In the genomic region with DNA sequence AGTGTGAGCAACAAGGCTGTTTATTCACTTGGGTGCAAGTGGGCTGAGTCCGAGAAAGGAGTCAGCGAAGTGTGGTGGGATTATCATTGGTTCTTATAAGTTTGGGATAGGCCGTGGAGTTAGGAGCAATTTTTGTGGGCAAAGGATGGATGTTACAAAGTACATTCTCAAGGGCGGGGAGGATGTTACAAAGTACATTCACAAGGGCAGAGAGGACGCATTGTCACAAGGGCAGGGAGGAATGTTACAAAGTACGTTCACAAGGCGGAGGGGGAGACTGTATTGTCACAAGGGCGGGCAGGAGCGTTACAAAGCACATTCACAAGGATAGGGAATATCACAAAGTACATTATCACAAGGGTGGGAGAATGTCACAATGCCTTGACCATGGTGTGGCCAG, we compare ENCODE assay signal across 19 cellular contexts. TPM values are rescaled to one million over a fixed set of nuclear protein-coding genes. Genes with fewer than 3 reads are reported as not detected.
A peak's percentile ranks its signal among the peaks of the same experiment; 100 is the strongest.
DNase-seq lines count a peak whose midpoint lies in the region; ATAC-seq, FAIRE-seq and TF ChIP-seq lines count a peak whose summit lies in the region.
"Had no signal": no experiment of that assay in that cellular context is flagged by ENCODE, and none has a peak within 500 bp of the region (broad histone marks: within the 10 kb centered on the region; RNA-seq: fewer than 3 reads in every experiment).

No MANE protein-coding gene starts in this region.

- 25% methylated on average over 9 of the region's 9 CpGs for WGBS in HepG2 (ENCODE audit: low lambda C conversion rate)
- whole genome bisulfite sequencing in right lobe of liver (ENCODE audit: insufficient coverage, low coverage, low lambda C conversion rate, missing lambda C conversion rate) = 72% methylated on average over 9 of the region's 9 CpGs
- WGBS in testis, 2 donors = 53 to 60% methylated on average over 9 of the region's 9 CpGs

- H3K4me2 ChIP-seq in HepG2 (ENCODE audit: low read depth, low read length) (peak overlapping the region; percentile 39; the same call in 1 of the 2 replicates), endothelial cell of umbilical vein (ENCODE audit: insufficient read depth, low read length) (no peak overlapping the region)
- H3K4me2 ChIP-seq: KMS-11, SK-N-SH had no signal

- dilution Hi-C loops in endothelial cell of umbilical vein (cut with MboI; ENCODE audit: extremely low pct_ligation_motif_present, low sequenced_read_pairs) = no loop called here

- no peaks in the 10 kb centered on the region for H3K36me3 ChIP-seq in HepG2 (replicated peaks in 1 of 2; ENCODE audit: control insufficient read depth in 1 of 2, insufficient read depth in 2 of 2, low read length in 2 of 2)
- no peaks in the 10 kb centered on the region for H3K36me3 ChIP-seq in right lobe of liver
- H3K36me3 ChIP-seq in endothelial cell of umbilical vein (ENCODE audit: control insufficient read depth in 2 of 2, extremely low read depth in 1 of 2, insufficient read depth in 2 of 2, low read length in 2 of 2) = no peaks in the 10 kb centered on the region
- no peaks in the 10 kb centered on the region for H3K36me3 ChIP-seq in testis (ENCODE audit: low read depth, missing control alignments)

- H4K20me1 ChIP-seq in HepG2 (ENCODE audit: insufficient read depth, low read length) (no peaks in the 10 kb centered on the region), endothelial cell of umbilical vein (replicated peaks; ENCODE audit: control insufficient read depth, extremely low read depth, insufficient read depth, low read length) (no peaks in the 10 kb centered on the region)

- BruUV-seq in HepG2 (replicated peaks; lab: Mats Ljungman, UMichigan) (no TSS peak), endothelial cell of umbilical vein (replicated peaks; lab: Mats Ljungman, UMichigan) (no TSS peak)

- no peak for TF ChIP-seq RAD21 in HepG2 (CRISPR knock-in tag; IDR thresholded peaks at IDR 0.05)

- H2AFZ ChIP-seq in HepG2 (ENCODE audit: low read length) (no peak overlapping the region), endothelial cell of umbilical vein (ENCODE audit: low read depth, low read length) (peak overlapping the region; percentile 51)

- TF ChIP-seq EP300 in HepG2 (IDR thresholded peaks at IDR 0.05; ENCODE audit: low read depth in 2 of 2, low read length in 2 of 2) (no peak), HepG2 (CRISPR knock-in tag; IDR thresholded peaks at IDR 0.05; ENCODE audit: borderline replicate concordance) (no peak)

- CTCF ChIA-PET in HepG2 (lab: Yijun Ruan, JAX; ENCODE audit: low intra/inter-chr PET ratio, low total read pairs) = no interaction called here
- CTCF ChIA-PET in endothelial cell of umbilical vein (lab: Charles Lee) = no interaction called here

- intact Hi-C loops in HepG2 (cut with micrococcal nuclease; ENCODE audit: unreplicated experiment) (loop anchor here (10.0 kb wide), 1 partner anchor 657 kb away; the partner anchor contains the start of genes PPP1R12B and UBE2T), right lobe of liver (cut with DNase I) (no loop called here), endothelial cell of umbilical vein (cut with micrococcal nuclease) (no loop called here), testis (cut with DNase I; ENCODE audit: low total_unique reads) (no loop called here)

- H3K9me3 ChIP-seq in HepG2 (ENCODE audit: low read length) (no peaks in the 10 kb centered on the region), right lobe of liver (no peaks in the 10 kb centered on the region), endothelial cell of umbilical vein (replicated peaks; ENCODE audit: control insufficient read depth, insufficient read depth, low read length) (no peaks in the 10 kb centered on the region), testis (no peaks in the 10 kb centered on the region)
- H3K9me3 ChIP-seq: SK-N-SH had no signal

- ATAC-seq in HepG2 (no peak), right lobe of liver (no peak), GM21717 (IDR thresholded peaks at IDR 0.05; ENCODE audit: unreplicated experiment) (no peak)

- POLR2A ChIA-PET in HepG2 (lab: Yijun Ruan, JAX) (no interaction called here), endothelial cell of umbilical vein (lab: Charles Lee) (no interaction called here)

- H3K9ac ChIP-seq in HepG2 (ENCODE audit: insufficient read depth, low read depth, low read length) = peak overlapping the region; percentile 15; the same call in 1 of the 2 replicates
- H3K9ac ChIP-seq in endothelial cell of umbilical vein (replicated peaks; ENCODE audit: extremely low read depth, insufficient read depth, low read length) = no peak overlapping the region
- H3K9ac ChIP-seq: KMS-11, SK-N-SH had no signal

- H3K4me3 ChIP-seq in HepG2 (replicated peaks in 1 of 3; ENCODE audit: insufficient read depth in 1 of 3, low read depth in 2 of 3, low read length in 3 of 3) = no peak overlapping the region
- H3K4me3 ChIP-seq in right lobe of liver = no peak overlapping the region
- H3K4me3 ChIP-seq in endothelial cell of umbilical vein (replicated peaks in 1 of 3; ENCODE audit: insufficient read depth in 1 of 3, low read depth in 1 of 3, low read length in 3 of 3) = no peak overlapping the region
- H3K4me3 ChIP-seq in testis = no peak overlapping the region

- H3K4me1 ChIP-seq in HepG2 (ENCODE audit: insufficient read depth, low read length) (peaks cover 38% of the 10 kb centered on the region), right lobe of liver (no peaks in the 10 kb centered on the region), endothelial cell of umbilical vein (ENCODE audit: control insufficient read depth, extremely low read depth, insufficient read depth, low read length) (no peaks in the 10 kb centered on the region), testis (peaks cover 30% of the 10 kb centered on the region)

- TF ChIP-seq CTCF in HepG2 (CRISPR knock-in tag; IDR thresholded peaks at IDR 0.05) = no peak
- TF ChIP-seq CTCF in right lobe of liver (IDR thresholded peaks at IDR 0.05) = no peak
- TF ChIP-seq CTCF in endothelial cell of umbilical vein (IDR thresholded peaks at IDR 0.05; ENCODE audit: extremely low read depth in 1 of 2, insufficient read depth in 1 of 2, low read depth in 1 of 2, low read length in 2 of 2) = no peak
- TF ChIP-seq CTCF in testis (IDR thresholded peaks at IDR 0.05) = no peak

- H3K27ac ChIP-seq in HepG2 (ENCODE audit: extremely low read length, insufficient read depth, low read length) (no peak overlapping the region), right lobe of liver (no peak overlapping the region), endothelial cell of umbilical vein (ENCODE audit: insufficient read depth, low read depth, low read length) (no peak overlapping the region), testis (peak overlapping the region; percentile 71 to 76)
- H3K27ac ChIP-seq: KMS-11 had no signal

- in situ Hi-C loops in HepG2 (cut with HindIII; ENCODE audit: extremely low pct_ligation_motif_present, low pct_unique_long_range_greater_than_20kb) = no loop called here

- TF ChIP-seq POLR2A in HepG2 (IDR thresholded peaks at IDR 0.05; ENCODE audit: insufficient read depth in 1 of 2, low read depth in 2 of 2, low read length in 2 of 2) (no peak), right lobe of liver (IDR thresholded peaks at IDR 0.05) (no peak), endothelial cell of umbilical vein (IDR thresholded peaks at IDR 0.05; ENCODE audit: low read depth, low read length) (no peak), testis (IDR thresholded peaks at IDR 0.05) (no peak)

- no peak for FAIRE-seq in HepG2 (lab: Jason Lieb, UNC)
- no peak for FAIRE-seq in endothelial cell of umbilical vein (lab: Jason Lieb, UNC)
- FAIRE-seq: GM12891, GM19239 had no signal

- H3K79me2 ChIP-seq in HepG2 (ENCODE audit: insufficient read depth, low read length) (no peaks in the 10 kb centered on the region), endothelial cell of umbilical vein (ENCODE audit: control insufficient read depth, insufficient read depth, low read length) (no peaks in the 10 kb centered on the region)

- H3K27me3 ChIP-seq in HepG2 (ENCODE audit: control insufficient read depth in 1 of 2, insufficient read depth in 2 of 2, low read length in 2 of 2) (peaks cover 0 to 3% of the 10 kb centered on the region in 2 experiments; a peak in 2 of 5 replicates), right lobe of liver (no peaks in the 10 kb centered on the region), endothelial cell of umbilical vein (ENCODE audit: control insufficient read depth in 2 of 2, insufficient read depth in 2 of 2, low read length in 2 of 2) (peaks cover 8 to 9% of the 10 kb centered on the region in 2 experiments), testis (no peaks in the 10 kb centered on the region)

- H3K9me1 ChIP-seq in endothelial cell of umbilical vein (replicated peaks; ENCODE audit: control insufficient read depth, extremely low read depth, insufficient read depth, low read length) = no peaks in the 10 kb centered on the region

- peak; percentile 62 for DNase-seq in HepG2 (ENCODE audit: low spot score)
- DNase-seq in right lobe of liver = no peak
- no peak for DNase-seq in endothelial cell of umbilical vein (ENCODE audit: low read depth, low spot score)
- peak; percentile 94 for DNase-seq in testis
- DNase-seq in DMS79 (lab: John Stamatoyannopoulos, UW) = no peak
- DNase-seq: CD4-positive, alpha-beta memory T cell; DMS153; EL; NCI-H187 treated with DMSO at 0.1 percent for 48 hours; NCI-H226; NCI-H524; NCI-H82; RPMI8226; SHP77 treated with DMSO at 0.1 percent for 48 hours; SK-N-SH had no signal

RNA-seq across cellular contexts. Expression of gene TMEM183A, which starts 5.2 kb away (rescaled TPM):
- total RNA-seq in HepG2 (2016; rRNA removed; fragmentation: Illumina TruSeq; extraction: Trizol) (82.0 and 85.4 TPM in 2 replicates), right lobe of liver (10 to 100 TPM; 21.4 to 38.1 (median 31.0) TPM), endothelial cell of umbilical vein (59.4 and 65.5 TPM in 2 replicates), testis (100 to 1,000 TPM; 129 to 135 TPM)
- 117 and 147 TPM in 2 replicates for total RNA-seq in HepG2 (2016; cell fraction: cytosol; rRNA removed; fragmentation: Illumina TruSeq; extraction: Trizol; ENCODE audit: low read depth)
- 82.0 and 82.7 TPM in 2 replicates for total RNA-seq in HepG2 (2016; cell fraction: insoluble cytoplasmic fraction; rRNA removed; fragmentation: Illumina TruSeq; extraction: Trizol)
- total RNA-seq in HepG2 (2016; cell fraction: membrane; rRNA removed; fragmentation: Illumina TruSeq; extraction: Trizol) = 214 and 215 TPM in 2 replicates
- 59.5 and 61.7 TPM in 2 replicates for total RNA-seq in HepG2 (2016; cell fraction: nucleus; rRNA removed; fragmentation: Illumina TruSeq; extraction: Trizol)
- polyA plus RNA-seq in HepG2 (2011; rRNA removed) (56.2 and 59.7 TPM in 2 replicates), endothelial cell of umbilical vein (92.1 and 110 TPM in 2 replicates), testis (ENCODE audit: insufficient read depth, low read depth, low replicate concordance) (114 TPM)
- polyA plus RNA-seq in HepG2 (2011; cell fraction: cytosol; rRNA removed) = 65.4 and 69.6 TPM in 2 replicates
- polyA plus RNA-seq in HepG2 (2011; cell fraction: nucleus; rRNA removed) = 86.6 and 92.4 TPM in 2 replicates
- 28.1 and 30.6 TPM in 2 replicates for polyA plus RNA-seq in HepG2 (2012)
- polyA plus RNA-seq in HepG2 (2016; cell fraction: cytosol; fragmentation: Illumina TruSeq; extraction: Trizol; ENCODE audit: low read depth) = 140 and 156 TPM in 2 replicates
- polyA plus RNA-seq in HepG2 (2016; cell fraction: insoluble cytoplasmic fraction; fragmentation: Illumina TruSeq; extraction: Trizol; ENCODE audit: low read depth) = 69.4 and 76.0 TPM in 2 replicates
- polyA plus RNA-seq in HepG2 (2016; cell fraction: membrane; fragmentation: Illumina TruSeq; extraction: Trizol; ENCODE audit: low read depth) = 186 and 191 TPM in 2 replicates
- 82.0 and 83.2 TPM in 2 replicates for polyA plus RNA-seq in HepG2 (2016; cell fraction: nucleus; fragmentation: Illumina TruSeq; extraction: Trizol; ENCODE audit: insufficient read depth, low read depth)
- 142 and 277 TPM in 2 replicates for polyA minus RNA-seq in HepG2 (2011; rRNA and poly(A)+ RNA removed; ENCODE audit: low replicate concordance)
- 22.9 and 28.1 TPM in 2 replicates for polyA minus RNA-seq in HepG2 (2011; cell fraction: cytosol; rRNA and poly(A)+ RNA removed)
- 96.7 and 106 TPM in 2 replicates for polyA minus RNA-seq in HepG2 (2011; cell fraction: nucleus; rRNA and poly(A)+ RNA removed)
- polyA plus RNA-seq in endothelial cell of umbilical vein (2011; cell fraction: cytosol; rRNA removed) = 78.2 and 95.6 TPM in 2 replicates
- 103 and 107 TPM in 2 replicates for polyA plus RNA-seq in endothelial cell of umbilical vein (2011; cell fraction: nucleus; rRNA removed)
- polyA plus RNA-seq in endothelial cell of umbilical vein (2012) = 42.3 and 51.8 TPM in 2 replicates
- 127 and 145 TPM in 2 replicates for polyA minus RNA-seq in endothelial cell of umbilical vein
- 50.8 TPM for polyA minus RNA-seq in endothelial cell of umbilical vein (2011; cell fraction: cytosol; rRNA and poly(A)+ RNA removed)
- 42.7 and 72.4 TPM in 2 replicates for polyA minus RNA-seq in endothelial cell of umbilical vein (2011; cell fraction: nucleus; rRNA and poly(A)+ RNA removed)

RNA-seq across cellular contexts. Expression of gene PPFIA4, which starts 24.3 kb away (rescaled TPM):
- not detected in 2 replicates for total RNA-seq in HepG2 (2016; rRNA removed; fragmentation: Illumina TruSeq; extraction: Trizol)
- total RNA-seq in HepG2 (2016; cell fraction: cytosol; rRNA removed; fragmentation: Illumina TruSeq; extraction: Trizol; ENCODE audit: low read depth) = not detected in 2 replicates
- total RNA-seq in HepG2 (2016; cell fraction: insoluble cytoplasmic fraction; rRNA removed; fragmentation: Illumina TruSeq; extraction: Trizol) = 0.15 TPM in 1 of 2 replicates, not detected in the other
- total RNA-seq in HepG2 (2016; cell fraction: membrane; rRNA removed; fragmentation: Illumina TruSeq; extraction: Trizol) = not detected in 2 replicates
- 0.12 TPM in 1 of 2 replicates, not detected in the other for total RNA-seq in HepG2 (2016; cell fraction: nucleus; rRNA removed; fragmentation: Illumina TruSeq; extraction: Trizol)
- polyA plus RNA-seq in HepG2 (2011; rRNA removed) = 5.4 and 6.4 TPM in 2 replicates
- polyA plus RNA-seq in HepG2 (2011; cell fraction: cytosol; rRNA removed) = 0.67 and 1.6 TPM in 2 replicates
- polyA plus RNA-seq in HepG2 (2011; cell fraction: nucleus; rRNA removed) = 76.9 and 115 TPM in 2 replicates
- polyA plus RNA-seq in HepG2 (2012) = 3.1 and 4.4 TPM in 2 replicates
- polyA plus RNA-seq in HepG2 (2016; cell fraction: cytosol; fragmentation: Illumina TruSeq; extraction: Trizol; ENCODE audit: low read depth) = not detected in 2 replicates
- not detected in 2 replicates for polyA plus RNA-seq in HepG2 (2016; cell fraction: insoluble cytoplasmic fraction; fragmentation: Illumina TruSeq; extraction: Trizol; ENCODE audit: low read depth)
- polyA plus RNA-seq in HepG2 (2016; cell fraction: membrane; fragmentation: Illumina TruSeq; extraction: Trizol; ENCODE audit: low read depth) = not detected in 2 replicates
- 0.07 and 0.44 TPM in 2 replicates for polyA plus RNA-seq in HepG2 (2016; cell fraction: nucleus; fragmentation: Illumina TruSeq; extraction: Trizol; ENCODE audit: insufficient read depth, low read depth)
- polyA minus RNA-seq in HepG2 (2011; rRNA and poly(A)+ RNA removed; ENCODE audit: low replicate concordance) = 0.72 and 10.8 TPM in 2 replicates
- 0.49 and 0.62 TPM in 2 replicates for polyA minus RNA-seq in HepG2 (2011; cell fraction: cytosol; rRNA and poly(A)+ RNA removed)
- 19.8 and 25.9 TPM in 2 replicates for polyA minus RNA-seq in HepG2 (2011; cell fraction: nucleus; rRNA and poly(A)+ RNA removed)
- total RNA-seq in right lobe of liver = 1 to 10 TPM in 1 of 6 experiments, under 1 TPM in 4, not detected in 1; 0.18 to 5.5 (median 0.49) TPM
- total RNA-seq in endothelial cell of umbilical vein = 0.16 and 0.22 TPM in 2 replicates
- polyA plus RNA-seq in endothelial cell of umbilical vein = 0.13 and 0.17 TPM in 2 replicates
- 0.03 and 0.04 TPM in 2 replicates for polyA plus RNA-seq in endothelial cell of umbilical vein (2011; cell fraction: cytosol; rRNA removed)
- polyA plus RNA-seq in endothelial cell of umbilical vein (2011; cell fraction: nucleus; rRNA removed) = 1.3 and 1.4 TPM in 2 replicates
- 0.37 and 0.58 TPM in 2 replicates for polyA plus RNA-seq in endothelial cell of umbilical vein (2012)
- polyA minus RNA-seq in endothelial cell of umbilical vein = 0.38 and 3.5 TPM in 2 replicates
- 0.31 TPM for polyA minus RNA-seq in endothelial cell of umbilical vein (2011; cell fraction: cytosol; rRNA and poly(A)+ RNA removed)
- 0.24 and 2.0 TPM in 2 replicates for polyA minus RNA-seq in endothelial cell of umbilical vein (2011; cell fraction: nucleus; rRNA and poly(A)+ RNA removed)
- total RNA-seq in testis = 10 to 100 TPM; 27.2 to 33.1 TPM
- polyA plus RNA-seq in testis (ENCODE audit: insufficient read depth, low read depth, low replicate concordance) = 6.6 TPM
- polyA plus RNA-seq: CD4-positive, alpha-beta memory T cell had no signal

RNA-seq across cellular contexts. Expression of gene CYB5R1, which starts 34.9 kb away (rescaled TPM):
- total RNA-seq in HepG2 (2016; rRNA removed; fragmentation: Illumina TruSeq; extraction: Trizol) = 7.9 and 18.9 TPM in 2 replicates
- total RNA-seq in HepG2 (2016; cell fraction: cytosol; rRNA removed; fragmentation: Illumina TruSeq; extraction: Trizol; ENCODE audit: low read depth) = 5.7 and 6.4 TPM in 2 replicates
- total RNA-seq in HepG2 (2016; cell fraction: insoluble cytoplasmic fraction; rRNA removed; fragmentation: Illumina TruSeq; extraction: Trizol) = 7.2 and 19.9 TPM in 2 replicates
- 6.6 and 8.2 TPM in 2 replicates for total RNA-seq in HepG2 (2016; cell fraction: membrane; rRNA removed; fragmentation: Illumina TruSeq; extraction: Trizol)
- 19.1 and 22.2 TPM in 2 replicates for total RNA-seq in HepG2 (2016; cell fraction: nucleus; rRNA removed; fragmentation: Illumina TruSeq; extraction: Trizol)
- polyA plus RNA-seq in HepG2 (2011; rRNA removed) = 18.7 and 21.4 TPM in 2 replicates
- 16.6 and 18.4 TPM in 2 replicates for polyA plus RNA-seq in HepG2 (2011; cell fraction: cytosol; rRNA removed)
- polyA plus RNA-seq in HepG2 (2011; cell fraction: nucleus; rRNA removed) = 25.5 and 32.4 TPM in 2 replicates
- 19.2 and 20.3 TPM in 2 replicates for polyA plus RNA-seq in HepG2 (2012)
- 4.6 and 5.2 TPM in 2 replicates for polyA plus RNA-seq in HepG2 (2016; cell fraction: cytosol; fragmentation: Illumina TruSeq; extraction: Trizol; ENCODE audit: low read depth)
- 7.2 and 8.0 TPM in 2 replicates for polyA plus RNA-seq in HepG2 (2016; cell fraction: insoluble cytoplasmic fraction; fragmentation: Illumina TruSeq; extraction: Trizol; ENCODE audit: low read depth)
- 5.6 and 6.0 TPM in 2 replicates for polyA plus RNA-seq in HepG2 (2016; cell fraction: membrane; fragmentation: Illumina TruSeq; extraction: Trizol; ENCODE audit: low read depth)
- 28.5 and 33.9 TPM in 2 replicates for polyA plus RNA-seq in HepG2 (2016; cell fraction: nucleus; fragmentation: Illumina TruSeq; extraction: Trizol; ENCODE audit: insufficient read depth, low read depth)
- 28.9 and 38.2 TPM in 2 replicates for polyA minus RNA-seq in HepG2 (2011; rRNA and poly(A)+ RNA removed; ENCODE audit: low replicate concordance)
- 6.5 and 12.1 TPM in 2 replicates for polyA minus RNA-seq in HepG2 (2011; cell fraction: cytosol; rRNA and poly(A)+ RNA removed)
- polyA minus RNA-seq in HepG2 (2011; cell fraction: nucleus; rRNA and poly(A)+ RNA removed) = 21.4 and 21.9 TPM in 2 replicates
- total RNA-seq in right lobe of liver = 10 to 100 TPM; 29.6 to 42.7 (median 36.4) TPM
- total RNA-seq in endothelial cell of umbilical vein = 28.8 and 32.2 TPM in 2 replicates
- 28.0 and 29.0 TPM in 2 replicates for polyA plus RNA-seq in endothelial cell of umbilical vein
- 32.8 and 36.0 TPM in 2 replicates for polyA plus RNA-seq in endothelial cell of umbilical vein (2011; cell fraction: cytosol; rRNA removed)
- polyA plus RNA-seq in endothelial cell of umbilical vein (2011; cell fraction: nucleus; rRNA removed) = 43.2 and 44.2 TPM in 2 replicates
- 29.0 and 33.9 TPM in 2 replicates for polyA plus RNA-seq in endothelial cell of umbilical vein (2012)
- polyA minus RNA-seq in endothelial cell of umbilical vein = 27.2 and 37.2 TPM in 2 replicates
- polyA minus RNA-seq in endothelial cell of umbilical vein (2011; cell fraction: cytosol; rRNA and poly(A)+ RNA removed) = 14.7 TPM
- polyA minus RNA-seq in endothelial cell of umbilical vein (2011; cell fraction: nucleus; rRNA and poly(A)+ RNA removed) = 18.4 and 21.1 TPM in 2 replicates
- 100 to 1,000 TPM; 191 to 281 TPM for total RNA-seq in testis
- 145 TPM for polyA plus RNA-seq in testis (ENCODE audit: insufficient read depth, low read depth, low replicate concordance)

RNA-seq across cellular contexts. Expression of gene ADIPOR1, which starts 43.9 kb away (rescaled TPM):
- total RNA-seq in HepG2 (2016; rRNA removed; fragmentation: Illumina TruSeq; extraction: Trizol) = 55.7 and 60.0 TPM in 2 replicates
- total RNA-seq in HepG2 (2016; cell fraction: cytosol; rRNA removed; fragmentation: Illumina TruSeq; extraction: Trizol; ENCODE audit: low read depth) = 116 and 119 TPM in 2 replicates
- total RNA-seq in HepG2 (2016; cell fraction: insoluble cytoplasmic fraction; rRNA removed; fragmentation: Illumina TruSeq; extraction: Trizol) = 55.1 and 57.7 TPM in 2 replicates
- 200 TPM in 2 replicates for total RNA-seq in HepG2 (2016; cell fraction: membrane; rRNA removed; fragmentation: Illumina TruSeq; extraction: Trizol)
- total RNA-seq in HepG2 (2016; cell fraction: nucleus; rRNA removed; fragmentation: Illumina TruSeq; extraction: Trizol) = 26.3 and 33.3 TPM in 2 replicates
- polyA plus RNA-seq in HepG2 (2011; rRNA removed) = 124 and 141 TPM in 2 replicates
- 127 and 156 TPM in 2 replicates for polyA plus RNA-seq in HepG2 (2011; cell fraction: cytosol; rRNA removed)
- 50.3 and 53.5 TPM in 2 replicates for polyA plus RNA-seq in HepG2 (2011; cell fraction: nucleus; rRNA removed)
- polyA plus RNA-seq in HepG2 (2012) = 65.7 and 73.9 TPM in 2 replicates
- polyA plus RNA-seq in HepG2 (2016; cell fraction: cytosol; fragmentation: Illumina TruSeq; extraction: Trizol; ENCODE audit: low read depth) = 178 and 186 TPM in 2 replicates
- polyA plus RNA-seq in HepG2 (2016; cell fraction: insoluble cytoplasmic fraction; fragmentation: Illumina TruSeq; extraction: Trizol; ENCODE audit: low read depth) = 75.5 and 80.9 TPM in 2 replicates
- polyA plus RNA-seq in HepG2 (2016; cell fraction: membrane; fragmentation: Illumina TruSeq; extraction: Trizol; ENCODE audit: low read depth) = 224 and 225 TPM in 2 replicates
- polyA plus RNA-seq in HepG2 (2016; cell fraction: nucleus; fragmentation: Illumina TruSeq; extraction: Trizol; ENCODE audit: insufficient read depth, low read depth) = 58.1 and 58.4 TPM in 2 replicates
- polyA minus RNA-seq in HepG2 (2011; rRNA and poly(A)+ RNA removed; ENCODE audit: low replicate concordance) = 194 and 401 TPM in 2 replicates
- polyA minus RNA-seq in HepG2 (2011; cell fraction: cytosol; rRNA and poly(A)+ RNA removed) = 65.3 and 71.4 TPM in 2 replicates
- 39.9 and 41.4 TPM in 2 replicates for polyA minus RNA-seq in HepG2 (2011; cell fraction: nucleus; rRNA and poly(A)+ RNA removed)
- 10 to 100 TPM; 49.3 to 88.3 (median 61.1) TPM for total RNA-seq in right lobe of liver
- 66.9 and 67.2 TPM in 2 replicates for total RNA-seq in endothelial cell of umbilical vein
- polyA plus RNA-seq in endothelial cell of umbilical vein = 122 and 135 TPM in 2 replicates
- polyA plus RNA-seq in endothelial cell of umbilical vein (2011; cell fraction: cytosol; rRNA removed) = 106 and 117 TPM in 2 replicates
- 63.7 and 74.5 TPM in 2 replicates for polyA plus RNA-seq in endothelial cell of umbilical vein (2011; cell fraction: nucleus; rRNA removed)
- 53.0 and 62.2 TPM in 2 replicates for polyA plus RNA-seq in endothelial cell of umbilical vein (2012)
- 163 and 181 TPM in 2 replicates for polyA minus RNA-seq in endothelial cell of umbilical vein
- 113 TPM for polyA minus RNA-seq in endothelial cell of umbilical vein (2011; cell fraction: cytosol; rRNA and poly(A)+ RNA removed)
- 26.1 and 42.9 TPM in 2 replicates for polyA minus RNA-seq in endothelial cell of umbilical vein (2011; cell fraction: nucleus; rRNA and poly(A)+ RNA removed)
- total RNA-seq in testis = 100 to 1,000 TPM; 157 to 164 TPM
- 114 TPM for polyA plus RNA-seq in testis (ENCODE audit: insufficient read depth, low read depth, low replicate concordance)

Comparison
In these comparisons a context has a peak if more than half of its experiments do, and no peak if none do; other contexts are left out.
1. DNase-seq: peak in HepG2 (single experiment) and testis (single experiment); none in right lobe of liver (0 of 3), endothelial cell of umbilical vein (single experiment) and DMS79 (single experiment).
2. H3K27ac ChIP-seq: peak in testis (2 of 2); none in HepG2 (single experiment), right lobe of liver (0 of 3) and endothelial cell of umbilical vein (single experiment).
3. RNA of gene PPFIA4, which starts 24.3 kb away (total RNA-seq): 27.2 to 33.1 TPM in testis; 0.18 to 5.5 TPM in right lobe of liver, 0.16 to 0.22 TPM in endothelial cell of umbilical vein and 0.12 to 0.15 TPM in HepG2; every median in the first group is over 4 times any median in the second.